In the genomic region with DNA sequence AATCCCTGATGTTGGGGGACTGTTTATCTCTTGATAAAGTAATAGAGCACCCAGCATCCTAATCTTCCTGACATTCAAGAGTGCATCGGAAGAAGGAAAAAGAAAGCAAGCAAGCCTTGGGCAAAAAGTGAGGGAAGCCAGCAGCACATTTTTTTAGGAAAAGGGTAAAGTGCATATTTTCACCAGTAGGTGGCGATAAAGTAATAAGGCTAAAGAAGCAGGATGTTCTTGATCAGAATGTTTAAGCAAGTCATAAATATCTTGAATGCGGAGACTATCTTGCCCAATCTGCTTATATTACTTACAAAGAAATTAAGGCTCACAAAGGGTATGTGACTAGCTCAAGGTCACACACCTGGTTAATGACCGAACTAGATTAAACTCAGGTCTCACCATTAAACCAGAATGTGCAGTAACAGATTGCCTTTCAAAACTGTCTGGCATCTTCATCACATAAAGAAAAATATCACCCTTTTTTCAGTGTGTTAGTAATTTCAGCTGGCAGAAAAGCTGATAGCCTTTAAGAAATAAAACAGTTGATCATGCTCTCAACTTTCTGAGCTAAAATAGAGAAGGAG, we compare ENCODE assay signal across 8 cellular contexts.
DNase-seq lines count a peak whose midpoint lies in the region; ATAC-seq and TF ChIP-seq lines count a peak whose summit lies in the region.

No MANE protein-coding gene starts in this region.

- no peaks in the 10 kb centered on the region for H3K4me1 ChIP-seq in foreskin keratinocyte

- peak; percentile 49 for ATAC-seq in GM21390 (IDR thresholded peaks at IDR 0.05; ENCODE audit: unreplicated experiment)
- ATAC-seq in foreskin keratinocyte: peak; percentile 52
- ATAC-seq in GM21576 (IDR thresholded peaks at IDR 0.05; ENCODE audit: unreplicated experiment): no peak

- H3K27me3 ChIP-seq in foreskin keratinocyte: peaks cover 25% of the 10 kb centered on the region

- no peak overlapping the region for H3K27ac ChIP-seq in foreskin keratinocyte

- peak; percentile 89 for TF ChIP-seq CTCF in foreskin keratinocyte (conservative IDR thresholded peaks at IDR 0.05)

- peak; percentile 61 for DNase-seq in DMS53 (lab: John Stamatoyannopoulos, UW)
- peak; percentile 15 for DNase-seq in NCI-H1092 (lab: John Stamatoyannopoulos, UW)
- DNase-seq in SW480 (ENCODE audit: low spot score): peak; percentile 58
- peak; percentile 10 to 44 for DNase-seq in foreskin keratinocyte
- DNase-seq in pons (ENCODE audit: low spot score): peak; percentile 79
- DNase-seq in stimulated activated CD4-positive, alpha-beta T cell treated with anti-CD3 and anti-CD28 coated beads, Interleukin-4, amount 100 ng/mL, for 4 hours: no peak

Comparison
In these comparisons a context has a peak if more than half of its experiments do, and no peak if none do; other contexts are left out.
1. DNase-seq: peak in DMS53 (single experiment), NCI-H1092 (single experiment), SW480 (single experiment), foreskin keratinocyte (2 of 2) and pons (single experiment); none in stimulated activated CD4-positive, alpha-beta T cell treated with anti-CD3 and anti-CD28 coated beads, Interleukin-4, amount 100 ng/mL, for 4 hours (0 of 2).